ENCODE assay signal across 24 cellular contexts in the genomic region with DNA sequence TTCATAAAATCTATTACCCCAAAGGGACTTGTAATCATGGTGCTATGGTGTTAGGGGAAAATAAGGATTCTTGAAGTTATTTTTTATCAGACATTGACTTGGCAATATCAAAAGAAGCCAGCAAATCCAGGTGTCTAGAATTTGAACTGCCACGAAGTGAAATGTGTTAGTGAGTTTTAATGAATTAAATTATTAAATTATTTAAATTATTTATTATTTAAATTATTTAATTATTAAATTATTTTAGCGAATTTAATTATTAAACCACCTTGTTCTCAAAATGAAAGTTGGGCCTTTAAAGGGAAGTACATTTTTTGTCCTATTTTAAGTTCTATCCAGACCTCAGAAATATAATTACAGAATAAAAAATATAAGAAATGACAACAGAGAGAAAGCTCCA.
"Had no signal": no experiment of that assay in that cellular context is flagged by ENCODE, and none has a peak within 500 bp of the region (broad histone marks: within the 10 kb centered on the region; RNA-seq: fewer than 3 reads in every experiment).

No MANE protein-coding gene starts in this region.

- H3K27ac Mint-ChIP-seq: stimulated activated effector memory CD8-positive, alpha-beta T cell treated with anti-CD3 and anti-CD28 coated beads, Interleukin-12 subunit alpha, Interleukin-12 subunit beta, amount 100 ng/mL, for 72 hours; stimulated activated memory B cell treated with anti-CD40 and anti-IgM and Interleukin-4, amounts not matched to agents 10 μg/mL and 1 μg/mL and 100 μg/mL, for 72 hours; stimulated activated naive B cell treated with anti-CD40 and anti-IgM and Interleukin-4, amounts not matched to agents 10 μg/mL and 1 μg/mL and 100 μg/mL, for 72 hours; stimulated activated naive CD8-positive, alpha-beta T cell treated with anti-CD3 and anti-CD28 coated beads, Interleukin-15, amount 100 ng/mL, for 72 hours; stimulated activated naive CD8-positive, alpha-beta T cell treated with anti-CD3 and anti-CD28 coated beads, Interleukin-15, Interleukin-2, amounts not matched to agents 100 ng/mL and 50 ng/mL, for 24 hours; type B pancreatic cell had no signal

- H3K27me3 Mint-ChIP-seq: stimulated activated memory B cell treated with anti-CD40 and anti-IgM and Interleukin-4, amounts not matched to agents 10 μg/mL and 1 μg/mL and 100 μg/mL, for 72 hours; stimulated activated naive B cell treated with anti-CD40 and anti-IgM and Interleukin-4, amounts not matched to agents 10 μg/mL and 1 μg/mL and 100 μg/mL, for 72 hours; stimulated activated naive CD8-positive, alpha-beta T cell treated with anti-CD3 and anti-CD28 coated beads, Interleukin-15, amount 100 ng/mL, for 72 hours; stimulated activated naive CD8-positive, alpha-beta T cell treated with anti-CD3 and anti-CD28 coated beads, Interleukin-15, Interleukin-2, amounts not matched to agents 100 ng/mL and 50 ng/mL, for 24 hours; type B pancreatic cell had no signal

- H3K36me3 Mint-ChIP-seq: stimulated activated effector memory CD8-positive, alpha-beta T cell treated with anti-CD3 and anti-CD28 coated beads, Interleukin-12 subunit alpha, Interleukin-12 subunit beta, amount 100 ng/mL, for 72 hours; stimulated activated memory B cell treated with anti-CD40 and anti-IgM and Interleukin-4, amounts not matched to agents 10 μg/mL and 1 μg/mL and 100 μg/mL, for 72 hours; stimulated activated naive B cell treated with anti-CD40 and anti-IgM and Interleukin-4, amounts not matched to agents 10 μg/mL and 1 μg/mL and 100 μg/mL, for 72 hours; type B pancreatic cell had no signal

- DNase-seq: stimulated activated CD4-positive, alpha-beta T cell treated with anti-CD3 and anti-CD28 coated beads, Interleukin-2, amount 100 ng/mL, for 48 hours; stimulated activated CD4-positive, alpha-beta T cell treated with anti-CD3 and anti-CD28 coated beads, Interleukin-4, amount 100 ng/mL, for 1 hour; stimulated activated CD4-positive, alpha-beta T cell treated with anti-CD3 and anti-CD28 coated beads, Interleukin-4, amount 100 ng/mL, for 24 hours; stimulated activated CD4-positive, alpha-beta T cell treated with anti-CD3 and anti-CD28 coated beads, Interleukin-4, amount 100 ng/mL, for 4 hours; stimulated activated CD8-positive, alpha-beta memory T cell treated with anti-CD3 and anti-CD28 coated beads, Interleukin-4, amount 100 ng/mL, for 48 hours; stimulated activated naive B cell treated with anti-CD40 and anti-IgM and Interleukin-4, amounts not matched to agents 10 μg/mL and 1 μg/mL and 100 μg/mL, for 72 hours; stimulated activated naive CD4-positive, alpha-beta T cell; stimulated activated naive CD4-positive, alpha-beta T cell treated with Interleukin-2 at 50 U/mL for 16 hours; stimulated activated naive CD8-positive, alpha-beta T cell treated with anti-CD3 and anti-CD28 coated beads, Interleukin-15, amount 100 ng/mL, for 72 hours; stimulated activated naive CD8-positive, alpha-beta T cell treated with anti-CD3 and anti-CD28 coated beads, Interleukin-15, Interleukin-2, amounts not matched to agents 100 U/mL and 50 U/mL, for 24 hours; stomach; substantia nigra; testis; thyroid gland; tibial artery; transverse colon; trophoblast cell; upper lobe of left lung; upper lobe of right lung; uterus had no signal

- H3K4me1 Mint-ChIP-seq: stimulated activated effector memory CD8-positive, alpha-beta T cell treated with anti-CD3 and anti-CD28 coated beads, Interleukin-12 subunit alpha, Interleukin-12 subunit beta, amount 100 ng/mL, for 72 hours; stimulated activated memory B cell treated with anti-CD40 and anti-IgM and Interleukin-4, amounts not matched to agents 10 μg/mL and 1 μg/mL and 100 μg/mL, for 72 hours; stimulated activated naive B cell treated with anti-CD40 and anti-IgM and Interleukin-4, amounts not matched to agents 10 μg/mL and 1 μg/mL and 100 μg/mL, for 72 hours; stimulated activated naive CD8-positive, alpha-beta T cell treated with anti-CD3 and anti-CD28 coated beads, Interleukin-15, amount 100 ng/mL, for 72 hours had no signal

- H3K9me3 Mint-ChIP-seq: stimulated activated naive CD8-positive, alpha-beta T cell treated with anti-CD3 and anti-CD28 coated beads, Interleukin-15, Interleukin-2, amounts not matched to agents 100 ng/mL and 50 ng/mL, for 24 hours; type B pancreatic cell had no signal

- H3K4me3 Mint-ChIP-seq: stimulated activated effector memory CD8-positive, alpha-beta T cell treated with anti-CD3 and anti-CD28 coated beads, Interleukin-12 subunit alpha, Interleukin-12 subunit beta, amount 100 ng/mL, for 72 hours; stimulated activated memory B cell treated with anti-CD40 and anti-IgM and Interleukin-4, amounts not matched to agents 10 μg/mL and 1 μg/mL and 100 μg/mL, for 72 hours; stimulated activated naive B cell treated with anti-CD40 and anti-IgM and Interleukin-4, amounts not matched to agents 10 μg/mL and 1 μg/mL and 100 μg/mL, for 72 hours; stimulated activated naive CD8-positive, alpha-beta T cell treated with anti-CD3 and anti-CD28 coated beads, Interleukin-15, amount 100 ng/mL, for 72 hours; stimulated activated naive CD8-positive, alpha-beta T cell treated with anti-CD3 and anti-CD28 coated beads, Interleukin-15, Interleukin-2, amounts not matched to agents 100 ng/mL and 50 ng/mL, for 24 hours; type B pancreatic cell had no signal

- ATAC-seq: stimulated activated effector memory CD8-positive, alpha-beta T cell treated with anti-CD3 and anti-CD28 coated beads, Interleukin-12 subunit alpha, Interleukin-12 subunit beta, amount 100 ng/mL, for 72 hours; stimulated activated memory B cell treated with anti-CD40 and anti-IgM and Interleukin-4, amounts not matched to agents 10 μg/mL and 1 μg/mL and 100 μg/mL, for 72 hours; stimulated activated naive B cell treated with anti-CD40 and anti-IgM and Interleukin-4, amounts not matched to agents 10 μg/mL and 1 μg/mL and 100 μg/mL, for 72 hours; stimulated activated naive CD8-positive, alpha-beta T cell treated with anti-CD3 and anti-CD28 coated beads, Interleukin-15, amount 100 ng/mL, for 72 hours; stimulated activated naive CD8-positive, alpha-beta T cell treated with anti-CD3 and anti-CD28 coated beads, Interleukin-15, Interleukin-2, amounts not matched to agents 100 U/mL and 50 U/mL, for 24 hours; upper lobe of right lung had no signal
